Comparison of ENCODE assay signal across 1 cellular context in the genomic region with DNA sequence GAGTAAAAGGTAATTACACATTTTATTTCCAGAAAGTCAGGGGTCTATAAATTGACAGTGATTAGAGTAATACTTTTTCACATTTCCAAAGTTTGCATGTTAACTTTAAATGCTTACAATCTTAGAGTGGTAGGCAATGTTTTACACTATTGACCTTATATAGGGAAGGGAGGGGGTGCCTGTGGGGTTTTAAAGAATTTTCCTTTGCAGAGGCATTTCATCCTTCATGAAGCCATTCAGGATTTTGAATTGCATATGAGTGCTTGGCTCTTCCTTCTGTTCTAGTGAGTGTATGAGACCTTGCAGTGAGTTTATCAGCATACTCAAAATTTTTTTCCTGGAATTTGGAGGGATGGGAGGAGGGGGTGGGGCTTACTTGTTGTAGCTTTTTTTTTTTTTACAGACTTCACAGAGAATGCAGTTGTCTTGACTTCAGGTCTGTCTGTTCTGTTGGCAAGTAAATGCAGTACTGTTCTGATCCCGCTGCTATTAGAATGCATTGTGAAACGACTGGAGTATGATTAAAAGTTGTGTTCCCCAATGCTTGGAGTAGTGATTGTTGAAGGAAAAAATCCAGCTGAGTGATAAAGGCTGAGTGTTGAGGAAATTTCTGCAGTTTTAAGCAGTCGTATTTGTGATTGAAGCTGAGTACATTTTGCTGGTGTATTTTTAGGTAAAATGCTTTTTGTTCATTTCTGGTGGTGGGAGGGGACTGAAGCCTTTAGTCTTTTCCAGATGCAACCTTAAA.
TF ChIP-seq lines count a peak whose summit lies in the region.

No MANE protein-coding gene starts in this region.

TF ChIP-seq in K562, 482 proteins besides CTCF, POLR2A, EP300 and RAD21 (continued from another document and continues in another):
- TF ChIP-seq, protein P1, sequence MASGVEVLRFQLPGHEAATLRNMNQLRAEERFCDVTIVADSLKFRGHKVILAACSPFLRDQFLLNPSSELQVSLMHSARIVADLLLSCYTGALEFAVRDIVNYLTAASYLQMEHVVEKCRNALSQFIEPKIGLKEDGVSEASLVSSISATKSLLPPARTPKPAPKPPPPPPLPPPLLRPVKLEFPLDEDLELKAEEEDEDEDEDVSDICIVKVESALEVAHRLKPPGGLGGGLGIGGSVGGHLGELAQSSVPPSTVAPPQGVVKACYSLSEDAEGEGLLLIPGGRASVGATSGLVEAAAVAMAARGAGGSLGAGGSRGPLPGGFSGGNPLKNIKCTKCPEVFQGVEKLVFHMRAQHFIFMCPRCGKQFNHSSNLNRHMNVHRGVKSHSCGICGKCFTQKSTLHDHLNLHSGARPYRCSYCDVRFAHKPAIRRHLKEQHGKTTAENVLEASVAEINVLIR (CRISPR knock-in tag; IDR thresholded peaks at IDR 0.05): no peak
- TF ChIP-seq BCOR (IDR thresholded peaks at IDR 0.05): no peak
- TF ChIP-seq USF1 (CRISPR knock-in tag; IDR thresholded peaks at IDR 0.05): no peak
- TF ChIP-seq SAFB (IDR thresholded peaks at IDR 0.05; ENCODE audit: borderline replicate concordance, low read depth, low read length): no peak
- TF ChIP-seq HOMEZ (CRISPR knock-in tag; IDR thresholded peaks at IDR 0.05): no peak
- 0 out of 3 replicates have a peak, but pooled peaks of 1 of the 2 experiments have one; percentile 6 for TF ChIP-seq CBX3 (IDR thresholded peaks at IDR 0.05; ENCODE audit: borderline replicate concordance in 1 of 2, low read length in 2 of 2)
- TF ChIP-seq NR1H2 (CRISPR knock-in tag; IDR thresholded peaks at IDR 0.05): no peak
- TF ChIP-seq, protein P2, sequence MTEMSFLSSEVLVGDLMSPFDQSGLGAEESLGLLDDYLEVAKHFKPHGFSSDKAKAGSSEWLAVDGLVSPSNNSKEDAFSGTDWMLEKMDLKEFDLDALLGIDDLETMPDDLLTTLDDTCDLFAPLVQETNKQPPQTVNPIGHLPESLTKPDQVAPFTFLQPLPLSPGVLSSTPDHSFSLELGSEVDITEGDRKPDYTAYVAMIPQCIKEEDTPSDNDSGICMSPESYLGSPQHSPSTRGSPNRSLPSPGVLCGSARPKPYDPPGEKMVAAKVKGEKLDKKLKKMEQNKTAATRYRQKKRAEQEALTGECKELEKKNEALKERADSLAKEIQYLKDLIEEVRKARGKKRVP (CRISPR knock-in tag; IDR thresholded peaks at IDR 0.05): peak; percentile 76
- no peak for TF ChIP-seq RBM39 (optimal IDR thresholded peaks at IDR 0.05; ENCODE audit: low read depth, low read length)
- TF ChIP-seq ZNF583 (CRISPR knock-in tag; IDR thresholded peaks at IDR 0.05): no peak
- TF ChIP-seq, protein P3, sequence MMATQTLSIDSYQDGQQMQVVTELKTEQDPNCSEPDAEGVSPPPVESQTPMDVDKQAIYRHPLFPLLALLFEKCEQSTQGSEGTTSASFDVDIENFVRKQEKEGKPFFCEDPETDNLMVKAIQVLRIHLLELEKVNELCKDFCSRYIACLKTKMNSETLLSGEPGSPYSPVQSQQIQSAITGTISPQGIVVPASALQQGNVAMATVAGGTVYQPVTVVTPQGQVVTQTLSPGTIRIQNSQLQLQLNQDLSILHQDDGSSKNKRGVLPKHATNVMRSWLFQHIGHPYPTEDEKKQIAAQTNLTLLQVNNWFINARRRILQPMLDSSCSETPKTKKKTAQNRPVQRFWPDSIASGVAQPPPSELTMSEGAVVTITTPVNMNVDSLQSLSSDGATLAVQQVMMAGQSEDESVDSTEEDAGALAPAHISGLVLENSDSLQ (IDR thresholded peaks at IDR 0.05): no peak
- peak; percentile 95 for TF ChIP-seq SUPT5H (IDR thresholded peaks at IDR 0.05)
- TF ChIP-seq NFATC3 (IDR thresholded peaks at IDR 0.05): peak; percentile 48; the same call in 1 of the 2 replicates
- no peak for TF ChIP-seq PHF21A (IDR thresholded peaks at IDR 0.05; ENCODE audit: borderline replicate concordance, low read depth)
- no peak for TF ChIP-seq CBFB (CRISPR knock-in tag; IDR thresholded peaks at IDR 0.05)
- TF ChIP-seq HDGF (IDR thresholded peaks at IDR 0.05): no peak
- TF ChIP-seq STAT5B (CRISPR knock-in tag; IDR thresholded peaks at IDR 0.05): no peak
- no peak for TF ChIP-seq SNRNP70 (optimal IDR thresholded peaks at IDR 0.05; ENCODE audit: low read depth, low read length)
- TF ChIP-seq, protein P4, sequence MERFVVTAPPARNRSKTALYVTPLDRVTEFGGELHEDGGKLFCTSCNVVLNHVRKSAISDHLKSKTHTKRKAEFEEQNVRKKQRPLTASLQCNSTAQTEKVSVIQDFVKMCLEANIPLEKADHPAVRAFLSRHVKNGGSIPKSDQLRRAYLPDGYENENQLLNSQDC (CRISPR knock-in tag; IDR thresholded peaks at IDR 0.05): peak; percentile 99
- TF ChIP-seq ATF2 (CRISPR knock-in tag; IDR thresholded peaks at IDR 0.05): no peak
- TF ChIP-seq, protein P5, sequence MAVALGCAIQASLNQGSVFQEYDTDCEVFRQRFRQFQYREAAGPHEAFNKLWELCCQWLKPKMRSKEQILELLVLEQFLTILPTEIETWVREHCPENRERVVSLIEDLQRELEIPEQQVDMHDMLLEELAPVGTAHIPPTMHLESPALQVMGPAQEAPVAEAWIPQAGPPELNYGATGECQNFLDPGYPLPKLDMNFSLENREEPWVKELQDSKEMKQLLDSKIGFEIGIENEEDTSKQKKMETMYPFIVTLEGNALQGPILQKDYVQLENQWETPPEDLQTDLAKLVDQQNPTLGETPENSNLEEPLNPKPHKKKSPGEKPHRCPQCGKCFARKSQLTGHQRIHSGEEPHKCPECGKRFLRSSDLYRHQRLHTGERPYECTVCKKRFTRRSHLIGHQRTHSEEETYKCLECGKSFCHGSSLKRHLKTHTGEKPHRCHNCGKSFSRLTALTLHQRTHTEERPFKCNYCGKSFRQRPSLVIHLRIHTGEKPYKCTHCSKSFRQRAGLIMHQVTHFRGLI (CRISPR knock-in tag; IDR thresholded peaks at IDR 0.05): no peak
- TF ChIP-seq KDM4B (IDR thresholded peaks at IDR 0.05; ENCODE audit: borderline replicate concordance in 2 of 2, low read depth in 1 of 2): no peak
- no peak; the same call in 1 of the 2 replicates for TF ChIP-seq TARDBP (IDR thresholded peaks at IDR 0.05)
- no peak for TF ChIP-seq NELFE (IDR thresholded peaks at IDR 0.05; ENCODE audit: insufficient read depth, insufficient read length)
- no peak for TF ChIP-seq SMAD4 (CRISPR knock-in tag; conservative IDR thresholded peaks at IDR 0.05)
- TF ChIP-seq, protein P6, sequence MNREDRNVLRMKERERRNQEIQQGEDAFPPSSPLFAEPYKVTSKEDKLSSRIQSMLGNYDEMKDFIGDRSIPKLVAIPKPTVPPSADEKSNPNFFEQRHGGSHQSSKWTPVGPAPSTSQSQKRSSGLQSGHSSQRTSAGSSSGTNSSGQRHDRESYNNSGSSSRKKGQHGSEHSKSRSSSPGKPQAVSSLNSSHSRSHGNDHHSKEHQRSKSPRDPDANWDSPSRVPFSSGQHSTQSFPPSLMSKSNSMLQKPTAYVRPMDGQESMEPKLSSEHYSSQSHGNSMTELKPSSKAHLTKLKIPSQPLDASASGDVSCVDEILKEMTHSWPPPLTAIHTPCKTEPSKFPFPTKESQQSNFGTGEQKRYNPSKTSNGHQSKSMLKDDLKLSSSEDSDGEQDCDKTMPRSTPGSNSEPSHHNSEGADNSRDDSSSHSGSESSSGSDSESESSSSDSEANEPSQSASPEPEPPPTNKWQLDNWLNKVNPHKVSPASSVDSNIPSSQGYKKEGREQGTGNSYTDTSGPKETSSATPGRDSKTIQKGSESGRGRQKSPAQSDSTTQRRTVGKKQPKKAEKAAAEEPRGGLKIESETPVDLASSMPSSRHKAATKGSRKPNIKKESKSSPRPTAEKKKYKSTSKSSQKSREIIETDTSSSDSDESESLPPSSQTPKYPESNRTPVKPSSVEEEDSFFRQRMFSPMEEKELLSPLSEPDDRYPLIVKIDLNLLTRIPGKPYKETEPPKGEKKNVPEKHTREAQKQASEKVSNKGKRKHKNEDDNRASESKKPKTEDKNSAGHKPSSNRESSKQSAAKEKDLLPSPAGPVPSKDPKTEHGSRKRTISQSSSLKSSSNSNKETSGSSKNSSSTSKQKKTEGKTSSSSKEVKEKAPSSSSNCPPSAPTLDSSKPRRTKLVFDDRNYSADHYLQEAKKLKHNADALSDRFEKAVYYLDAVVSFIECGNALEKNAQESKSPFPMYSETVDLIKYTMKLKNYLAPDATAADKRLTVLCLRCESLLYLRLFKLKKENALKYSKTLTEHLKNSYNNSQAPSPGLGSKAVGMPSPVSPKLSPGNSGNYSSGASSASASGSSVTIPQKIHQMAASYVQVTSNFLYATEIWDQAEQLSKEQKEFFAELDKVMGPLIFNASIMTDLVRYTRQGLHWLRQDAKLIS (CRISPR knock-in tag; IDR thresholded peaks at IDR 0.05): peak; percentile 35
- peak; percentile 6; the same call in 1 of the 2 replicates for TF ChIP-seq NCOA6 (IDR thresholded peaks at IDR 0.05)
- peak; percentile 94 for TF ChIP-seq HEY1 (CRISPR knock-in tag; IDR thresholded peaks at IDR 0.05; ENCODE audit: borderline replicate concordance)
- peak; percentile 87 for TF ChIP-seq ZNF57 (CRISPR knock-in tag; IDR thresholded peaks at IDR 0.05)
- no peak for TF ChIP-seq DPF2 (IDR thresholded peaks at IDR 0.05)
- peak; percentile 96 for TF ChIP-seq ZNF551 (CRISPR knock-in tag; IDR thresholded peaks at IDR 0.05)
- peak; percentile 73 for TF ChIP-seq POLR2G (IDR thresholded peaks at IDR 0.05; ENCODE audit: low read depth, low read length)
- no peak for TF ChIP-seq HIVEP1 (CRISPR knock-in tag; IDR thresholded peaks at IDR 0.05)
- no peak for TF ChIP-seq YBX1 (IDR thresholded peaks at IDR 0.05)
- TF ChIP-seq HDAC8 (tag; IDR thresholded peaks at IDR 0.05): no peak
- no peak for TF ChIP-seq ZNF589 (CRISPR knock-in tag; IDR thresholded peaks at IDR 0.05; ENCODE audit: low read depth)
- TF ChIP-seq TAF7 (tag; IDR thresholded peaks at IDR 0.05): no peak
- no peak for TF ChIP-seq ZBTB49 (CRISPR knock-in tag; IDR thresholded peaks at IDR 0.05; ENCODE audit: borderline replicate concordance)
- TF ChIP-seq, protein P7, sequence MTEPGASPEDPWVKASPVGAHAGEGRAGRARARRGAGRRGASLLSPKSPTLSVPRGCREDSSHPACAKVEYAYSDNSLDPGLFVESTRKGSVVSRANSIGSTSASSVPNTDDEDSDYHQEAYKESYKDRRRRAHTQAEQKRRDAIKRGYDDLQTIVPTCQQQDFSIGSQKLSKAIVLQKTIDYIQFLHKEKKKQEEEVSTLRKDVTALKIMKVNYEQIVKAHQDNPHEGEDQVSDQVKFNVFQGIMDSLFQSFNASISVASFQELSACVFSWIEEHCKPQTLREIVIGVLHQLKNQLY (CRISPR knock-in tag; conservative IDR thresholded peaks at IDR 0.05): peak in 1 of 2 experiments; percentile 90; a peak in 2 of 4 replicates
- TF ChIP-seq TBL1XR1 (IDR thresholded peaks at IDR 0.05; ENCODE audit: low read length in 2 of 2): peak; percentile 85 to 86
- TF ChIP-seq NR4A1 (CRISPR knock-in tag; IDR thresholded peaks at IDR 0.05): no peak
- no peak for TF ChIP-seq NR4A1 (tag; IDR thresholded peaks at IDR 0.05)
